In the genomic region with DNA sequence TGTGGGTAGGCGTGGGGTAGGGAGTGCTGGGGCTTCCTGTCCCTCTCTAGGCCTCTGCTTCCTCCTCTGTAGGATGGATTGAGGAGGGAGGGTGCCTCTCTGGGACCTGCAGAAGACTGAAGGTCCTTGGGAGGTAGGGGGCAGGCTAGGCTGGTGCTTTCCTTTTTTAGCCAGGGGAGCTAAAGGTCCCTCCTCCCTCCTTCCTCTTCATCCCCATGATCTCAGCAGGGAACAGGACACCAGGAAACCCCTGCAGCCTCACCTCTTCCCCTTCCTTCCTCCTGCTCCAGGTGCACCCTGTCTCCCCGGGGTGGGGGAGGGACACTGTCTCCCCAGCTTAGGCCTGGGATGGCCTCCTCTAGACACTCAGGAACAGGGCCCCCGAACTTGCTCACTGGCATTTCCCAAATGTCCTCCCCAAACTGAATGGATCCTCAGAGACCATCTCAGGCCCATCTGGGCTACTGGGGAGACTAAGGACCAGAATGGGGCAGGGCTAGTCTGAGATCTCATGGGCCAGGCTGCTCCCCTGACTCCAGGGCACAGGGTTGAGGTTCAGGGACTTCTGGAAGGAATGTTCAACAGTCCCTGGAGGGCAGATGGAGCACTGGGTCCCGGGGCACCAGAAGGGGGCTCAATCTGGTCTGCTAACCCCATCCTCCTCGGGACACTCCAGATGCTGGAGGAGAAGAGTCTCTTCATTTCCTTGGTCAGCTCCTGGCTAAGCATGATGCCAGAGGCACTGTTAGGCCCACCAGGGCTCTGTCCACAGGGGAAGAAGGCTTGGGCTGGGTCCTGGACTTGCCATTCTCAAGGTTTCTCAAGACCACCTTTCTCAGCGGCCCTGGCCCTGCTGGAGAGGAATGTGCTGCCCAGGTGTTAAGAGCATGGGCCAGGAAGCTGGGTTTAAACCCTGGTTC, we compare ENCODE assay signal across 1 cellular context.
TF ChIP-seq lines count a peak whose summit lies in the region.

No MANE protein-coding gene starts in this region.

TF ChIP-seq in GM23338, 12 proteins besides CTCF, POLR2A, EP300 and RAD21 (continued from another document):
- TF ChIP-seq, protein P1, sequence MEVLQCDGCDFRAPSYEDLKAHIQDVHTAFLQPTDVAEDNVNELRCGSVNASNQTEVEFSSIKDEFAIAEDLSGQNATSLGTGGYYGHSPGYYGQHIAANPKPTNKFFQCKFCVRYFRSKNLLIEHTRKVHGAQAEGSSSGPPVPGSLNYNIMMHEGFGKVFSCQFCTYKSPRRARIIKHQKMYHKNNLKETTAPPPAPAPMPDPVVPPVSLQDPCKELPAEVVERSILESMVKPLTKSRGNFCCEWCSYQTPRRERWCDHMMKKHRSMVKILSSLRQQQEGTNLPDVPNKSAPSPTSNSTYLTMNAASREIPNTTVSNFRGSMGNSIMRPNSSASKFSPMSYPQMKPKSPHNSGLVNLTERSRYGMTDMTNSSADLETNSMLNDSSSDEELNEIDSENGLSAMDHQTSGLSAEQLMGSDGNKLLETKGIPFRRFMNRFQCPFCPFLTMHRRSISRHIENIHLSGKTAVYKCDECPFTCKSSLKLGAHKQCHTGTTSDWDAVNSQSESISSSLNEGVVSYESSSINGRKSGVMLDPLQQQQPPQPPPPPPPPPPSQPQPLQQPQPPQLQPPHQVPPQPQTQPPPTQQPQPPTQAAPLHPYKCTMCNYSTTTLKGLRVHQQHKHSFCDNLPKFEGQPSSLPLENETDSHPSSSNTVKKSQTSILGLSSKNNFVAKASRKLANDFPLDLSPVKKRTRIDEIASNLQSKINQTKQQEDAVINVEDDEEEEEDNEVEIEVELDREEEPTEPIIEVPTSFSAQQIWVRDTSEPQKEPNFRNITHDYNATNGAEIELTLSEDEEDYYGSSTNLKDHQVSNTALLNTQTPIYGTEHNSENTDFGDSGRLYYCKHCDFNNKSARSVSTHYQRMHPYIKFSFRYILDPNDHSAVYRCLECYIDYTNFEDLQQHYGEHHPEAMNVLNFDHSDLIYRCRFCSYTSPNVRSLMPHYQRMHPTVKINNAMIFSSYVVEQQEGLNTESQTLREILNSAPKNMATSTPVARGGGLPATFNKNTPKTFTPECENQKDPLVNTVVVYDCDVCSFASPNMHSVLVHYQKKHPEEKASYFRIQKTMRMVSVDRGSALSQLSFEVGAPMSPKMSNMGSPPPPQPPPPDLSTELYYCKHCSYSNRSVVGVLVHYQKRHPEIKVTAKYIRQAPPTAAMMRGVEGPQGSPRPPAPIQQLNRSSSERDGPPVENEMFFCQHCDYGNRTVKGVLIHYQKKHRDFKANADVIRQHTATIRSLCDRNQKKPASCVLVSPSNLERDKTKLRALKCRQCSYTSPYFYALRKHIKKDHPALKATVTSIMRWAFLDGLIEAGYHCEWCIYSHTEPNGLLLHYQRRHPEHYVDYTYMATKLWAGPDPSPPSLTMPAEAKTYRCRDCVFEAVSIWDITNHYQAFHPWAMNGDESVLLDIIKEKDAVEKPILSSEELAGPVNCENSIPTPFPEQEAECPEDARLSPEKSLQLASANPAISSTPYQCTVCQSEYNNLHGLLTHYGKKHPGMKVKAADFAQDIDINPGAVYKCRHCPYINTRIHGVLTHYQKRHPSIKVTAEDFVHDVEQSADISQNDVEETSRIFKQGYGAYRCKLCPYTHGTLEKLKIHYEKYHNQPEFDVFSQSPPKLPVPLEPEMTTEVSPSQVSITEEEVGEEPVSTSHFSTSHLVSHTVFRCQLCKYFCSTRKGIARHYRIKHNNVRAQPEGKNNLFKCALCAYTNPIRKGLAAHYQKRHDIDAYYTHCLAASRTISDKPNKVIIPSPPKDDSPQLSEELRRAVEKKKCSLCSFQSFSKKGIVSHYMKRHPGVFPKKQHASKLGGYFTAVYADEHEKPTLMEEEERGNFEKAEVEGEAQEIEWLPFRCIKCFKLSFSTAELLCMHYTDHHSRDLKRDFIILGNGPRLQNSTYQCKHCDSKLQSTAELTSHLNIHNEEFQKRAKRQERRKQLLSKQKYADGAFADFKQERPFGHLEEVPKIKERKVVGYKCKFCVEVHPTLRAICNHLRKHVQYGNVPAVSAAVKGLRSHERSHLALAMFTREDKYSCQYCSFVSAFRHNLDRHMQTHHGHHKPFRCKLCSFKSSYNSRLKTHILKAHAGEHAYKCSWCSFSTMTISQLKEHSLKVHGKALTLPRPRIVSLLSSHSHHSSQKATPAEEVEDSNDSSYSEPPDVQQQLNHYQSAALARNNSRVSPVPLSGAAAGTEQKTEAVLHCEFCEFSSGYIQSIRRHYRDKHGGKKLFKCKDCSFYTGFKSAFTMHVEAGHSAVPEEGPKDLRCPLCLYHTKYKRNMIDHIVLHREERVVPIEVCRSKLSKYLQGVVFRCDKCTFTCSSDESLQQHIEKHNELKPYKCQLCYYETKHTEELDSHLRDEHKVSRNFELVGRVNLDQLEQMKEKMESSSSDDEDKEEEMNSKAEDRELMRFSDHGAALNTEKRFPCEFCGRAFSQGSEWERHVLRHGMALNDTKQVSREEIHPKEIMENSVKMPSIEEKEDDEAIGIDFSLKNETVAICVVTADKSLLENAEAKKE (CRISPR knock-in tag; IDR thresholded peaks at IDR 0.05): no peak
- TF ChIP-seq JUNB (IDR thresholded peaks at IDR 0.05; ENCODE audit: unreplicated experiment) (no peak), STAT1 (IDR thresholded peaks at IDR 0.05; ENCODE audit: unreplicated experiment) (no peak), EZH2 (IDR thresholded peaks at IDR 0.05; ENCODE audit: low read depth, unreplicated experiment) (no peak), NANOG (IDR thresholded peaks at IDR 0.05; ENCODE audit: borderline replicate concordance) (no peak), ETS1 (IDR thresholded peaks at IDR 0.05) (no peak), CREB1 (CRISPR knock-in tag; IDR thresholded peaks at IDR 0.05; ENCODE audit: low read depth) (no peak), REST (IDR thresholded peaks at IDR 0.05; ENCODE audit: unreplicated experiment) (no peak)
